ENCODE assay signal across 14 cellular contexts in genomic region chr17:61405686-61406542, GRCh38. TPM values are rescaled to one million over a fixed set of nuclear protein-coding genes. Genes with fewer than 3 reads are reported as not detected.
DNase-seq lines count a peak whose midpoint lies in the region; ATAC-seq and TF ChIP-seq lines count a peak whose summit lies in the region.
"Had no signal": no experiment of that assay in that cellular context is flagged by ENCODE, and none has a peak within 500 bp of the region (broad histone marks: within the 10 kb centered on the region; RNA-seq: fewer than 3 reads in every experiment).

No MANE protein-coding gene starts in this region.

- no peak overlapping the region for H3K9ac ChIP-seq in H9 (ENCODE audit: extremely low read depth, insufficient read length, low read length)

- H3K27me3 Mint-ChIP-seq in H9 (ENCODE audit: low read depth), result peaks cover 98% of the 10 kb centered on the region

- no peak overlapping the region for H4K8ac ChIP-seq in H9 (replicated peaks; ENCODE audit: insufficient read length, low read depth, low read length)

- DNase-seq in H9 (peak; percentile 24), caudate nucleus (lab: John Stamatoyannopoulos, UW) (no peak), lower lobe of right lung (peak; percentile 46), suprapubic skin (ENCODE audit: low spot score in 2 of 2) (peak in 1 of 2 donors; percentile 58), DMS53 treated with DMSO at 0.1 percent for 48 hours (lab: John Stamatoyannopoulos, UW; ENCODE audit: unreplicated experiment) (no peak)
- DNase-seq in activated CD4-positive, alpha-beta T cell treated with anti-CD3 and anti-CD28 coated beads, Interleukin-2, amount 50 U/mL, for 4 hours, result no peak
- DNase-seq: activated gamma-delta T cell treated with Interleukin-2 at 50 U/mL for 16 hours, Caco-2, left colon, MV-4-11, NCI-H526 treated with DMSO at 0.1 percent for 48 hours had no signal

- no peak overlapping the region for H2AFZ ChIP-seq in H9 (ENCODE audit: low read length)

- no peak overlapping the region for H3K4me3 Mint-ChIP-seq in H9

- no peak for TF ChIP-seq CTCF in H9 (conservative IDR thresholded peaks at IDR 0.05)
- TF ChIP-seq CTCF in lower lobe of right lung (IDR thresholded peaks at IDR 0.05), result no peak
- TF ChIP-seq CTCF in suprapubic skin (IDR thresholded peaks at IDR 0.05), result no peak

- no peak overlapping the region for H4K5ac ChIP-seq in H9 (ENCODE audit: insufficient read length, low read depth, low read length)

- no peaks in the 10 kb centered on the region; a peak in 2 of 5 replicates for H3K9me3 Mint-ChIP-seq in H9

- H2BK15ac ChIP-seq in H9 (ENCODE audit: low read depth, low read length), result no peak overlapping the region

- H3K4me2 ChIP-seq in H9 (ENCODE audit: insufficient read depth, insufficient read length, low read length), result no peak overlapping the region

- no peak for TF ChIP-seq POLR2A in suprapubic skin (IDR thresholded peaks at IDR 0.05)

- H3K23ac ChIP-seq in H9 (ENCODE audit: insufficient read length, low read depth, low read length), result no peak overlapping the region

- no peaks in the 10 kb centered on the region for H3K36me3 Mint-ChIP-seq in H9 (ENCODE audit: insufficient read depth in 1 of 3, low read depth in 3 of 3)

- H3K27me3 ChIP-seq in H9 (ENCODE audit: insufficient read depth, low read length) (peaks cover 98% of the 10 kb centered on the region), lower lobe of right lung (ENCODE audit: low read depth) (peaks cover 91% of the 10 kb centered on the region), suprapubic skin (peaks cover 92% of the 10 kb centered on the region)
- H3K27me3 ChIP-seq: SJSA1 had no signal

- no peak overlapping the region for H2BK12ac ChIP-seq in H9 (ENCODE audit: insufficient read length, low read depth, low read length)

- no peak overlapping the region for H3K4ac ChIP-seq in H9 (ENCODE audit: low read depth, low read length)

- ATAC-seq in lower lobe of right lung (no peak), HG03354 (IDR thresholded peaks at IDR 0.05; ENCODE audit: poor library complexity, severe bottlenecking, unreplicated experiment) (no peak), GM19467 (IDR thresholded peaks at IDR 0.05; ENCODE audit: unreplicated experiment) (no peak)
- ATAC-seq: left colon had no signal

- no peak overlapping the region for H3K27ac Mint-ChIP-seq in H9

- intact Hi-C loops in lower lobe of right lung (cut with DNase I), result no loop called here

- peaks cover 6% of the 10 kb centered on the region for H3K23me2 ChIP-seq in H9 (ENCODE audit: insufficient read length, low read depth, low read length, poor library complexity, severe bottlenecking)

- no peak overlapping the region for H2BK20ac ChIP-seq in H9 (ENCODE audit: low read depth, low read length, poor library complexity, severe bottlenecking)

- H3K27ac ChIP-seq in H9 (ENCODE audit: insufficient read length, low read depth, low read length) (no peak overlapping the region), caudate nucleus (ENCODE audit: low read depth, low read length) (peak overlapping the region; percentile 8), lower lobe of right lung (peak overlapping the region; percentile 89), suprapubic skin (no peak overlapping the region)
- H3K27ac ChIP-seq: SJSA1 had no signal

- no peak for TF ChIP-seq EP300 in suprapubic skin (IDR thresholded peaks at IDR 0.05)

- no peaks in the 10 kb centered on the region for H3K9me3 ChIP-seq in H9 (ENCODE audit: control insufficient read depth, low read depth, low read length)
- H3K9me3 ChIP-seq in lower lobe of right lung, result no peaks in the 10 kb centered on the region
- no peaks in the 10 kb centered on the region for H3K9me3 ChIP-seq in suprapubic skin
- H3K9me3 ChIP-seq: Caco-2 had no signal

- H2BK5ac ChIP-seq in H9 (ENCODE audit: insufficient read length, low read length), result no peak overlapping the region

- H3K4me1 ChIP-seq in H9 (ENCODE audit: insufficient read depth, low read length) (no peaks in the 10 kb centered on the region), lower lobe of right lung (peaks cover 52% of the 10 kb centered on the region), suprapubic skin (peaks cover 54% of the 10 kb centered on the region)
- H3K4me1 ChIP-seq: Caco-2 had no signal

- H4K91ac ChIP-seq in H9 (ENCODE audit: insufficient read length, low read depth, low read length), result no peak overlapping the region

- H3K14ac ChIP-seq in H9 (ENCODE audit: insufficient read depth, low read length), result no peak overlapping the region

- peak overlapping the region; percentile 67 for H3K4me3 ChIP-seq in lower lobe of right lung
- H3K4me3 ChIP-seq in suprapubic skin, result peak overlapping the region; percentile 21
- H3K4me3 ChIP-seq: SJSA1 had no signal

- no CpG with 5 or more reads among the region's 37 CpGs for WGBS in H9 (ENCODE audit: extremely low coverage, insufficient read length, low lambda C conversion rate)
- 70% methylated on average over 11 of the region's 37 CpGs for WGBS in suprapubic skin

- no peak overlapping the region for H3K56ac ChIP-seq in H9 (ENCODE audit: insufficient read length, low read depth, low read length)

- no peak overlapping the region for H3T11ph ChIP-seq in H9 (ENCODE audit: low read length)

- H2AK5ac ChIP-seq in H9 (ENCODE audit: insufficient read length, low read length), result no peak overlapping the region

- no peak overlapping the region for H3K18ac ChIP-seq in H9 (ENCODE audit: insufficient read length, low read depth, low read length)

- no peaks in the 10 kb centered on the region for H3K79me1 ChIP-seq in H9 (ENCODE audit: insufficient read depth, low read depth, low read length, poor library complexity, severe bottlenecking)

- H3K4me1 Mint-ChIP-seq in H9, result peaks cover 21 to 30% of the 10 kb centered on the region in 2 experiments

- H3K36me3 ChIP-seq in lower lobe of right lung, result peaks cover 36% of the 10 kb centered on the region
- H3K36me3 ChIP-seq in suprapubic skin, result no peaks in the 10 kb centered on the region

- H2BK120ac ChIP-seq in H9 (ENCODE audit: low read depth, low read length, poor library complexity, severe bottlenecking), result no peak overlapping the region

- peaks cover 2% of the 10 kb centered on the region for H4K20me1 ChIP-seq in H9 (ENCODE audit: control insufficient read depth, insufficient read depth, insufficient read length)

- no peaks in the 10 kb centered on the region for H3K79me2 ChIP-seq in H9 (ENCODE audit: insufficient read depth, low read length)

RNA-seq across cellular contexts. Expression of gene TBX2, which starts 6.3 kb away (rescaled TPM):
- total RNA-seq in H9 (2021) (not detected in 2 replicates), lower lobe of right lung (83.3 TPM), suprapubic skin (1 to 10 TPM; 2.2 to 3.1 (median 2.8) TPM)

RNA-seq across cellular contexts. Expression of gene TBX4, which starts 46.3 kb away (rescaled TPM):
- total RNA-seq in H9 (2021), result not detected in 2 replicates
- 22.3 TPM for total RNA-seq in lower lobe of right lung
- total RNA-seq in suprapubic skin, result under 1 TPM in 2 of 4 donors, not detected in 2; 0.30 to 0.56 TPM
- total RNA-seq: left colon had no signal

Comparison
In these comparisons a context has a peak if more than half of its experiments do, and no peak if none do; other contexts are left out.
1. DNase-seq: peak in H9 (single experiment) and lower lobe of right lung (single experiment); none in caudate nucleus (0 of 61), DMS53 treated with DMSO at 0.1 percent for 48 hours (single experiment) and activated CD4-positive, alpha-beta T cell treated with anti-CD3 and anti-CD28 coated beads, Interleukin-2, amount 50 U/mL, for 4 hours (0 of 2).
2. H3K27ac ChIP-seq: peak in caudate nucleus (single experiment) and lower lobe of right lung (single experiment); none in H9 (single experiment) and suprapubic skin (single experiment).
3. RNA of gene TBX2, which starts 6.3 kb away (total RNA-seq): 83.3 TPM in lower lobe of right lung (single experiment); 2.2 to 3.1 TPM in suprapubic skin and not detected in H9; every median in the first group is over 10 times any median in the second.
4. RNA of gene TBX4, which starts 46.3 kb away (total RNA-seq): 22.3 TPM in lower lobe of right lung (single experiment); 0.30 to 0.56 TPM in suprapubic skin and not detected in H9; every median in the first group is over 10 times any median in the second.